Comparison of ENCODE assay signal across 27 cellular contexts in genomic region chrX:129099206-129099605, GRCh38.
"Had no signal": no experiment of that assay in that cellular context is flagged by ENCODE, and none has a peak within 500 bp of the region (broad histone marks: within the 10 kb centered on the region; RNA-seq: fewer than 3 reads in every experiment).

No MANE protein-coding gene starts in this region.

- H3K9me3 Mint-ChIP-seq: immature natural killer cell; memory B cell; naive thymus-derived CD8-positive, alpha-beta T cell; nephron; stimulated activated effector memory CD8-positive, alpha-beta T cell treated with anti-CD3 and anti-CD28 coated beads, Interleukin-12 subunit alpha, Interleukin-12 subunit beta, amount 100 ng/mL, for 72 hours; stimulated activated naive CD8-positive, alpha-beta T cell treated with anti-CD3 and anti-CD28 coated beads, Interleukin-15, Interleukin-2, amounts not matched to agents 100 ng/mL and 50 ng/mL, for 24 hours; type B pancreatic cell had no signal

- H3K27ac Mint-ChIP-seq: immature natural killer cell; memory B cell; naive thymus-derived CD8-positive, alpha-beta T cell; nephron; stimulated activated effector memory CD8-positive, alpha-beta T cell treated with anti-CD3 and anti-CD28 coated beads, Interleukin-12 subunit alpha, Interleukin-12 subunit beta, amount 100 ng/mL, for 72 hours; stimulated activated naive CD8-positive, alpha-beta T cell treated with anti-CD3 and anti-CD28 coated beads, Interleukin-15, Interleukin-2, amounts not matched to agents 100 ng/mL and 50 ng/mL, for 24 hours; type B pancreatic cell had no signal

- H3K4me1 ChIP-seq: heart right ventricle, left ventricle myocardium inferior, pancreas, prostate gland, spleen, tibial nerve, vagina had no signal

- H3K27ac ChIP-seq: heart right ventricle, hepatocyte, left ventricle myocardium inferior, pancreas, prostate gland, spleen, tibial nerve, vagina had no signal

- ATAC-seq: heart right ventricle; left colon; naive thymus-derived CD8-positive, alpha-beta T cell; pancreas; right cardiac atrium; sciatic nerve; stimulated activated effector memory CD8-positive, alpha-beta T cell treated with anti-CD3 and anti-CD28 coated beads, Interleukin-12 subunit alpha, Interleukin-12 subunit beta, amount 100 ng/mL, for 72 hours had no signal

- H3K9me3 ChIP-seq: heart right ventricle, left ventricle myocardium inferior, pancreas, prostate gland, spleen, tibial nerve, vagina had no signal

- H3K4me1 Mint-ChIP-seq: immature natural killer cell; memory B cell; naive thymus-derived CD8-positive, alpha-beta T cell; nephron; stimulated activated effector memory CD8-positive, alpha-beta T cell treated with anti-CD3 and anti-CD28 coated beads, Interleukin-12 subunit alpha, Interleukin-12 subunit beta, amount 100 ng/mL, for 72 hours had no signal

- H3K36me3 ChIP-seq: heart right ventricle, left ventricle myocardium inferior, pancreas, prostate gland, spleen, tibial nerve, vagina had no signal

- H2AFZ ChIP-seq: hepatocyte had no signal

- H3K4me3 Mint-ChIP-seq: immature natural killer cell; memory B cell; naive thymus-derived CD8-positive, alpha-beta T cell; nephron; stimulated activated effector memory CD8-positive, alpha-beta T cell treated with anti-CD3 and anti-CD28 coated beads, Interleukin-12 subunit alpha, Interleukin-12 subunit beta, amount 100 ng/mL, for 72 hours; stimulated activated naive CD8-positive, alpha-beta T cell treated with anti-CD3 and anti-CD28 coated beads, Interleukin-15, Interleukin-2, amounts not matched to agents 100 ng/mL and 50 ng/mL, for 24 hours; type B pancreatic cell had no signal

- H3K4me2 ChIP-seq: hepatocyte had no signal

- FAIRE-seq: islet of Langerhans, kidney, pancreas, small intestine had no signal

- H3K4me3 ChIP-seq: heart right ventricle, hepatocyte, left ventricle myocardium inferior, pancreas, prostate gland, spleen, tibial nerve, vagina had no signal

- H3K27me3 Mint-ChIP-seq: memory B cell; stimulated activated naive CD8-positive, alpha-beta T cell treated with anti-CD3 and anti-CD28 coated beads, Interleukin-15, Interleukin-2, amounts not matched to agents 100 ng/mL and 50 ng/mL, for 24 hours; type B pancreatic cell had no signal

- H3K27me3 ChIP-seq: heart right ventricle, hepatocyte, spleen, tibial nerve, vagina had no signal

- DNase-seq: heart right ventricle; immature natural killer cell; kidney; left colon; left ventricle myocardium inferior; naive thymus-derived CD8-positive, alpha-beta T cell; nucleus accumbens; pancreas; posterior cingulate gyrus; retina; right cardiac atrium; small intestine; spleen; stimulated activated CD4-positive, alpha-beta T cell treated with anti-CD3 and anti-CD28 coated beads, Interleukin-4, amount 100 ng/mL, for 24 hours; stimulated activated naive CD4-positive, alpha-beta T cell; substantia nigra had no signal

- H3K36me3 Mint-ChIP-seq: immature natural killer cell; memory B cell; naive thymus-derived CD8-positive, alpha-beta T cell; stimulated activated effector memory CD8-positive, alpha-beta T cell treated with anti-CD3 and anti-CD28 coated beads, Interleukin-12 subunit alpha, Interleukin-12 subunit beta, amount 100 ng/mL, for 72 hours; type B pancreatic cell had no signal

- H3K79me2 ChIP-seq: hepatocyte had no signal
